In the genomic region with DNA sequence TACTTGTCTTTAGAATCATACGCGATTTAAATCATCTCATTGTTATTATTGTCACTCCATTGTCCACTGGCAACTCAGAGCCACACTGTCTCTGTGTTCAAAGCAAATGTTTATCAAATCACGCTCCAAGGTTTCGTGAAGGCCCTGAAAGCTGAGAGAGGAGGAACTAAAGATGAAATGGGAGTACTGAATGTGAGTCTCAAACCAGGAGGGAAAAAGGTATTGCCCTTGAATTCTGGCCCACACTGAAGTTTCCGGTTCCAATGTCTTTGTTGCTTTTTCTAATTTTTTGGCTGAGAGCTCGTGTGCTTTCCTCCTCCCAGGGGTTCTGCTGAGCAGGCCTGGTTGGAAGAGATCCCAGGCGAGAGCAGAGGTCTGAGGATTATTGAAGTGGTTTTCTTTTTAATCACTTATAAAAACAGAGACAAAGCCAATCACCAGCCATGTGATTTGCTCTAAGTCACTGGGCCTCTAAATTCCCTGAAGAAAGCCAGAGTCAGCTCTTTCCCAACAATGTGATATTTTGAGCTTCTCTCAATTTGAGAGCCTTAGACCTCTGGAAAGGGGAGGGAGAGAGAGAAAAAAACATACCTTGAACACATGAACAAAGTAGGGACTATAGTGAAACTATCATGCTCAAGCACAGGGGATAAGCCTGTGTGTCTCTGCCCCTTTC, we compare ENCODE assay signal across 1 cellular context.
A peak's percentile ranks its signal among the peaks of the same experiment; 100 is the strongest.
TF ChIP-seq lines count a peak whose summit lies in the region.

No MANE protein-coding gene starts in this region.

TF ChIP-seq in HEK293, 187 proteins besides CTCF, POLR2A, EP300 and RAD21 (continued from another document and continues in another):
- TF ChIP-seq ZNF677 (tag by site-specific recombination; IDR thresholded peaks at IDR 0.05) (no peak), GLI2 (tag by site-specific recombination; IDR thresholded peaks at IDR 0.05; ENCODE audit: borderline replicate concordance, low read depth) (peak; percentile 52; the same call in 1 of the 2 replicates), GFI1B (tag by site-specific recombination; IDR thresholded peaks at IDR 0.05) (no peak), KLF8 (tag by site-specific recombination; IDR thresholded peaks at IDR 0.05) (peak; percentile 32; the same call in 1 of the 2 replicates), ZNF112 (tag by site-specific recombination; IDR thresholded peaks at IDR 0.05) (no peak), ZNF670 (tag by site-specific recombination; IDR thresholded peaks at IDR 0.05; ENCODE audit: low read depth) (no peak), ZNF473 (tag by site-specific recombination; IDR thresholded peaks at IDR 0.05) (no peak), ZEB2 (tag by site-specific recombination; IDR thresholded peaks at IDR 0.05) (peak; percentile 23; the same call in 1 of the 2 replicates), ZNF302 (tag by site-specific recombination; IDR thresholded peaks at IDR 0.05; ENCODE audit: low read depth) (no peak), ZNF843 (tag by site-specific recombination; IDR thresholded peaks at IDR 0.05) (peak; percentile 91), ZNF2 (tag by site-specific recombination; IDR thresholded peaks at IDR 0.05) (no peak; the same call in 1 of the 2 replicates), ZNF660 (tag by site-specific recombination; IDR thresholded peaks at IDR 0.05) (no peak), SP3 (tag by site-specific recombination; IDR thresholded peaks at IDR 0.05) (no peak), ZNF768 (tag by site-specific recombination; IDR thresholded peaks at IDR 0.05) (no peak), ZNF404 (tag by site-specific recombination; IDR thresholded peaks at IDR 0.05) (no peak), ZBTB48 (tag by site-specific recombination; IDR thresholded peaks at IDR 0.05) (peak; percentile 89), ZNF571 (tag by site-specific recombination; IDR thresholded peaks at IDR 0.05) (no peak), REPIN1 (tag by site-specific recombination; IDR thresholded peaks at IDR 0.05; ENCODE audit: low read depth) (no peak), MYNN (tag by site-specific recombination; IDR thresholded peaks at IDR 0.05; ENCODE audit: borderline replicate concordance) (no peak), ZNF155 (tag by site-specific recombination; IDR thresholded peaks at IDR 0.05) (no peak), ZNF354C (tag by site-specific recombination; IDR thresholded peaks at IDR 0.05; ENCODE audit: borderline replicate concordance, low read depth) (no peak), TRIM28 (IDR thresholded peaks at IDR 0.05; ENCODE audit: borderline replicate concordance, low read length) (peak; percentile 70; the same call in 1 of the 2 replicates), ZNF202 (tag by site-specific recombination; IDR thresholded peaks at IDR 0.05; ENCODE audit: borderline replicate concordance) (no peak), SCRT2 (tag by site-specific recombination; IDR thresholded peaks at IDR 0.05) (no peak), KLF7 (tag by site-specific recombination; IDR thresholded peaks at IDR 0.05; ENCODE audit: borderline replicate concordance) (no peak)
- TF ChIP-seq, protein P1, sequence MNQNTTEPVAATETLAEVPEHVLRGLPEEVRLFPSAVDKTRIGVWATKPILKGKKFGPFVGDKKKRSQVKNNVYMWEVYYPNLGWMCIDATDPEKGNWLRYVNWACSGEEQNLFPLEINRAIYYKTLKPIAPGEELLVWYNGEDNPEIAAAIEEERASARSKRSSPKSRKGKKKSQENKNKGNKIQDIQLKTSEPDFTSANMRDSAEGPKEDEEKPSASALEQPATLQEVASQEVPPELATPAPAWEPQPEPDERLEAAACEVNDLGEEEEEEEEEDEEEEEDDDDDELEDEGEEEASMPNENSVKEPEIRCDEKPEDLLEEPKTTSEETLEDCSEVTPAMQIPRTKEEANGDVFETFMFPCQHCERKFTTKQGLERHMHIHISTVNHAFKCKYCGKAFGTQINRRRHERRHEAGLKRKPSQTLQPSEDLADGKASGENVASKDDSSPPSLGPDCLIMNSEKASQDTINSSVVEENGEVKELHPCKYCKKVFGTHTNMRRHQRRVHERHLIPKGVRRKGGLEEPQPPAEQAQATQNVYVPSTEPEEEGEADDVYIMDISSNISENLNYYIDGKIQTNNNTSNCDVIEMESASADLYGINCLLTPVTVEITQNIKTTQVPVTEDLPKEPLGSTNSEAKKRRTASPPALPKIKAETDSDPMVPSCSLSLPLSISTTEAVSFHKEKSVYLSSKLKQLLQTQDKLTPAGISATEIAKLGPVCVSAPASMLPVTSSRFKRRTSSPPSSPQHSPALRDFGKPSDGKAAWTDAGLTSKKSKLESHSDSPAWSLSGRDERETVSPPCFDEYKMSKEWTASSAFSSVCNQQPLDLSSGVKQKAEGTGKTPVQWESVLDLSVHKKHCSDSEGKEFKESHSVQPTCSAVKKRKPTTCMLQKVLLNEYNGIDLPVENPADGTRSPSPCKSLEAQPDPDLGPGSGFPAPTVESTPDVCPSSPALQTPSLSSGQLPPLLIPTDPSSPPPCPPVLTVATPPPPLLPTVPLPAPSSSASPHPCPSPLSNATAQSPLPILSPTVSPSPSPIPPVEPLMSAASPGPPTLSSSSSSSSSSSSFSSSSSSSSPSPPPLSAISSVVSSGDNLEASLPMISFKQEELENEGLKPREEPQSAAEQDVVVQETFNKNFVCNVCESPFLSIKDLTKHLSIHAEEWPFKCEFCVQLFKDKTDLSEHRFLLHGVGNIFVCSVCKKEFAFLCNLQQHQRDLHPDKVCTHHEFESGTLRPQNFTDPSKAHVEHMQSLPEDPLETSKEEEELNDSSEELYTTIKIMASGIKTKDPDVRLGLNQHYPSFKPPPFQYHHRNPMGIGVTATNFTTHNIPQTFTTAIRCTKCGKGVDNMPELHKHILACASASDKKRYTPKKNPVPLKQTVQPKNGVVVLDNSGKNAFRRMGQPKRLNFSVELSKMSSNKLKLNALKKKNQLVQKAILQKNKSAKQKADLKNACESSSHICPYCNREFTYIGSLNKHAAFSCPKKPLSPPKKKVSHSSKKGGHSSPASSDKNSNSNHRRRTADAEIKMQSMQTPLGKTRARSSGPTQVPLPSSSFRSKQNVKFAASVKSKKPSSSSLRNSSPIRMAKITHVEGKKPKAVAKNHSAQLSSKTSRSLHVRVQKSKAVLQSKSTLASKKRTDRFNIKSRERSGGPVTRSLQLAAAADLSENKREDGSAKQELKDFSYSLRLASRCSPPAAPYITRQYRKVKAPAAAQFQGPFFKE (tag by site-specific recombination; IDR thresholded peaks at IDR 0.05; ENCODE audit: borderline replicate concordance): no peak
- TF ChIP-seq, protein P2, sequence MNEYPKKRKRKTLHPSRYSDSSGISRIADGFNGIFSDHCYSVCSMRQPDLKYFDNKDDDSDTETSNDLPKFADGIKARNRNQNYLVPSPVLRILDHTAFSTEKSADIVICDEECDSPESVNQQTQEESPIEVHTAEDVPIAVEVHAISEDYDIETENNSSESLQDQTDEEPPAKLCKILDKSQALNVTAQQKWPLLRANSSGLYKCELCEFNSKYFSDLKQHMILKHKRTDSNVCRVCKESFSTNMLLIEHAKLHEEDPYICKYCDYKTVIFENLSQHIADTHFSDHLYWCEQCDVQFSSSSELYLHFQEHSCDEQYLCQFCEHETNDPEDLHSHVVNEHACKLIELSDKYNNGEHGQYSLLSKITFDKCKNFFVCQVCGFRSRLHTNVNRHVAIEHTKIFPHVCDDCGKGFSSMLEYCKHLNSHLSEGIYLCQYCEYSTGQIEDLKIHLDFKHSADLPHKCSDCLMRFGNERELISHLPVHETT (tag by site-specific recombination; IDR thresholded peaks at IDR 0.05): no peak
- TF ChIP-seq, protein P3, sequence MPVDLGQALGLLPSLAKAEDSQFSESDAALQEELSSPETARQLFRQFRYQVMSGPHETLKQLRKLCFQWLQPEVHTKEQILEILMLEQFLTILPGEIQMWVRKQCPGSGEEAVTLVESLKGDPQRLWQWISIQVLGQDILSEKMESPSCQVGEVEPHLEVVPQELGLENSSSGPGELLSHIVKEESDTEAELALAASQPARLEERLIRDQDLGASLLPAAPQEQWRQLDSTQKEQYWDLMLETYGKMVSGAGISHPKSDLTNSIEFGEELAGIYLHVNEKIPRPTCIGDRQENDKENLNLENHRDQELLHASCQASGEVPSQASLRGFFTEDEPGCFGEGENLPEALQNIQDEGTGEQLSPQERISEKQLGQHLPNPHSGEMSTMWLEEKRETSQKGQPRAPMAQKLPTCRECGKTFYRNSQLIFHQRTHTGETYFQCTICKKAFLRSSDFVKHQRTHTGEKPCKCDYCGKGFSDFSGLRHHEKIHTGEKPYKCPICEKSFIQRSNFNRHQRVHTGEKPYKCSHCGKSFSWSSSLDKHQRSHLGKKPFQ (tag by site-specific recombination; IDR thresholded peaks at IDR 0.05): peak; percentile 55
- TF ChIP-seq, protein P4, sequence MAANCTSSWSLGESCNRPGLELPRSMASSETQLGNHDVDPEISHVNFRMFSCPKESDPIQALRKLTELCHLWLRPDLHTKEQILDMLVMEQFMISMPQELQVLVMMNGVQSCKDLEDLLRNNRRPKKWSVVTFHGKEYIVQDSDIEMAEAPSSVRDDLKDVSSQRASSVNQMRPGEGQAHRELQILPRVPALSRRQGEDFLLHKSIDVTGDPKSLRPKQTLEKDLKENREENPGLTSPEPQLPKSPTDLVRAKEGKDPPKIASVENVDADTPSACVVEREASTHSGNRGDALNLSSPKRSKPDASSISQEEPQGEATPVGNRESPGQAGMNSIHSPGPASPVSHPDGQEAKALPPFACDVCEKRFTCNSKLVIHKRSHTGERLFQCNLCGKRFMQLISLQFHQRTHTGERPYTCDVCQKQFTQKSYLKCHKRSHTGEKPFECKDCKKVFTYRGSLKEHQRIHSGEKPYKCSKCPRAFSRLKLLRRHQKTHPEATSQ (tag by site-specific recombination; IDR thresholded peaks at IDR 0.05): no peak
- TF ChIP-seq, protein P5, sequence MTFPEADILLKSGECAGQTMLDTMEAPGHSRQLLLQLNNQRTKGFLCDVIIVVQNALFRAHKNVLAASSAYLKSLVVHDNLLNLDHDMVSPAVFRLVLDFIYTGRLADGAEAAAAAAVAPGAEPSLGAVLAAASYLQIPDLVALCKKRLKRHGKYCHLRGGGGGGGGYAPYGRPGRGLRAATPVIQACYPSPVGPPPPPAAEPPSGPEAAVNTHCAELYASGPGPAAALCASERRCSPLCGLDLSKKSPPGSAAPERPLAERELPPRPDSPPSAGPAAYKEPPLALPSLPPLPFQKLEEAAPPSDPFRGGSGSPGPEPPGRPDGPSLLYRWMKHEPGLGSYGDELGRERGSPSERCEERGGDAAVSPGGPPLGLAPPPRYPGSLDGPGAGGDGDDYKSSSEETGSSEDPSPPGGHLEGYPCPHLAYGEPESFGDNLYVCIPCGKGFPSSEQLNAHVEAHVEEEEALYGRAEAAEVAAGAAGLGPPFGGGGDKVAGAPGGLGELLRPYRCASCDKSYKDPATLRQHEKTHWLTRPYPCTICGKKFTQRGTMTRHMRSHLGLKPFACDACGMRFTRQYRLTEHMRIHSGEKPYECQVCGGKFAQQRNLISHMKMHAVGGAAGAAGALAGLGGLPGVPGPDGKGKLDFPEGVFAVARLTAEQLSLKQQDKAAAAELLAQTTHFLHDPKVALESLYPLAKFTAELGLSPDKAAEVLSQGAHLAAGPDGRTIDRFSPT (tag by site-specific recombination; IDR thresholded peaks at IDR 0.05): no peak; the same call in 1 of the 2 replicates
- TF ChIP-seq, protein P6, sequence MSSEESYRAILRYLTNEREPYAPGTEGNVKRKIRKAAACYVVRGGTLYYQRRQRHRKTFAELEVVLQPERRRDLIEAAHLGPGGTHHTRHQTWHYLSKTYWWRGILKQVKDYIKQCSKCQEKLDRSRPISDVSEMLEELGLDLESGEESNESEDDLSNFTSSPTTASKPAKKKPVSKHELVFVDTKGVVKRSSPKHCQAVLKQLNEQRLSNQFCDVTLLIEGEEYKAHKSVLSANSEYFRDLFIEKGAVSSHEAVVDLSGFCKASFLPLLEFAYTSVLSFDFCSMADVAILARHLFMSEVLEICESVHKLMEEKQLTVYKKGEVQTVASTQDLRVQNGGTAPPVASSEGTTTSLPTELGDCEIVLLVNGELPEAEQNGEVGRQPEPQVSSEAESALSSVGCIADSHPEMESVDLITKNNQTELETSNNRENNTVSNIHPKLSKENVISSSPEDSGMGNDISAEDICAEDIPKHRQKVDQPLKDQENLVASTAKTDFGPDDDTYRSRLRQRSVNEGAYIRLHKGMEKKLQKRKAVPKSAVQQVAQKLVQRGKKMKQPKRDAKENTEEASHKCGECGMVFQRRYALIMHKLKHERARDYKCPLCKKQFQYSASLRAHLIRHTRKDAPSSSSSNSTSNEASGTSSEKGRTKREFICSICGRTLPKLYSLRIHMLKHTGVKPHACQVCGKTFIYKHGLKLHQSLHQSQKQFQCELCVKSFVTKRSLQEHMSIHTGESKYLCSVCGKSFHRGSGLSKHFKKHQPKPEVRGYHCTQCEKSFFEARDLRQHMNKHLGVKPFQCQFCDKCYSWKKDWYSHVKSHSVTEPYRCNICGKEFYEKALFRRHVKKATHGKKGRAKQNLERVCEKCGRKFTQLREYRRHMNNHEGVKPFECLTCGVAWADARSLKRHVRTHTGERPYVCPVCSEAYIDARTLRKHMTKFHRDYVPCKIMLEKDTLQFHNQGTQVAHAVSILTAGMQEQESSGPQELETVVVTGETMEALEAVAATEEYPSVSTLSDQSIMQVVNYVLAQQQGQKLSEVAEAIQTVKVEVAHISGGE (tag by site-specific recombination; conservative IDR thresholded peaks at IDR 0.05; ENCODE audit: low read depth): no peak; the same call in 1 of the 2 replicates
- TF ChIP-seq, protein P7, sequence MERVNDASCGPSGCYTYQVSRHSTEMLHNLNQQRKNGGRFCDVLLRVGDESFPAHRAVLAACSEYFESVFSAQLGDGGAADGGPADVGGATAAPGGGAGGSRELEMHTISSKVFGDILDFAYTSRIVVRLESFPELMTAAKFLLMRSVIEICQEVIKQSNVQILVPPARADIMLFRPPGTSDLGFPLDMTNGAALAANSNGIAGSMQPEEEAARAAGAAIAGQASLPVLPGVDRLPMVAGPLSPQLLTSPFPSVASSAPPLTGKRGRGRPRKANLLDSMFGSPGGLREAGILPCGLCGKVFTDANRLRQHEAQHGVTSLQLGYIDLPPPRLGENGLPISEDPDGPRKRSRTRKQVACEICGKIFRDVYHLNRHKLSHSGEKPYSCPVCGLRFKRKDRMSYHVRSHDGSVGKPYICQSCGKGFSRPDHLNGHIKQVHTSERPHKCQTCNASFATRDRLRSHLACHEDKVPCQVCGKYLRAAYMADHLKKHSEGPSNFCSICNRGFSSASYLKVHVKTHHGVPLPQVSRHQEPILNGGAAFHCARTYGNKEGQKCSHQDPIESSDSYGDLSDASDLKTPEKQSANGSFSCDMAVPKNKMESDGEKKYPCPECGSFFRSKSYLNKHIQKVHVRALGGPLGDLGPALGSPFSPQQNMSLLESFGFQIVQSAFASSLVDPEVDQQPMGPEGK (tag by site-specific recombination; IDR thresholded peaks at IDR 0.05): peak; percentile 32; the same call in 1 of the 2 replicates
- TF ChIP-seq, protein P8, sequence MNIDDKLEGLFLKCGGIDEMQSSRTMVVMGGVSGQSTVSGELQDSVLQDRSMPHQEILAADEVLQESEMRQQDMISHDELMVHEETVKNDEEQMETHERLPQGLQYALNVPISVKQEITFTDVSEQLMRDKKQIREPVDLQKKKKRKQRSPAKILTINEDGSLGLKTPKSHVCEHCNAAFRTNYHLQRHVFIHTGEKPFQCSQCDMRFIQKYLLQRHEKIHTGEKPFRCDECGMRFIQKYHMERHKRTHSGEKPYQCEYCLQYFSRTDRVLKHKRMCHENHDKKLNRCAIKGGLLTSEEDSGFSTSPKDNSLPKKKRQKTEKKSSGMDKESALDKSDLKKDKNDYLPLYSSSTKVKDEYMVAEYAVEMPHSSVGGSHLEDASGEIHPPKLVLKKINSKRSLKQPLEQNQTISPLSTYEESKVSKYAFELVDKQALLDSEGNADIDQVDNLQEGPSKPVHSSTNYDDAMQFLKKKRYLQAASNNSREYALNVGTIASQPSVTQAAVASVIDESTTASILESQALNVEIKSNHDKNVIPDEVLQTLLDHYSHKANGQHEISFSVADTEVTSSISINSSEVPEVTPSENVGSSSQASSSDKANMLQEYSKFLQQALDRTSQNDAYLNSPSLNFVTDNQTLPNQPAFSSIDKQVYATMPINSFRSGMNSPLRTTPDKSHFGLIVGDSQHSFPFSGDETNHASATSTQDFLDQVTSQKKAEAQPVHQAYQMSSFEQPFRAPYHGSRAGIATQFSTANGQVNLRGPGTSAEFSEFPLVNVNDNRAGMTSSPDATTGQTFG (tag by site-specific recombination; IDR thresholded peaks at IDR 0.05; ENCODE audit: borderline replicate concordance): no peak
